8 cellular contexts compared by ENCODE assay signal in genomic region chr5:178627259-178627598, GRCh38. TPM values are rescaled to one million over a fixed set of nuclear protein-coding genes. Genes with fewer than 3 reads are reported as not detected.
DNase-seq lines count a peak whose midpoint lies in the region; TF ChIP-seq lines count a peak whose summit lies in the region.

No MANE protein-coding gene starts in this region.

- H3K27ac ChIP-seq in SJSA1 (peak overlapping the region; percentile 48), skeletal muscle tissue (ENCODE audit: low read depth, low read length) (peak overlapping the region; percentile 68)

- H3K4me3 ChIP-seq in H7 (ENCODE audit: insufficient read depth, low read depth, low read length), result peak overlapping the region; percentile 53
- peak overlapping the region; percentile 92 for H3K4me3 ChIP-seq in SJSA1
- H3K4me3 ChIP-seq in foreskin fibroblast (ENCODE audit: low read depth in 1 of 2, low read length in 2 of 2), result peak overlapping the region; percentile 99
- peak overlapping the region; percentile 70 to 89 (median 75) for H3K4me3 ChIP-seq in skeletal muscle tissue (ENCODE audit: low read length in 3 of 3)

- H3K36me3 ChIP-seq in H7 (replicated peaks; ENCODE audit: control insufficient read depth, insufficient read depth, low read length), result peaks cover 4% of the 10 kb centered on the region
- peaks cover 15% of the 10 kb centered on the region for H3K36me3 ChIP-seq in SJSA1
- H3K36me3 ChIP-seq in skeletal muscle tissue (ENCODE audit: control insufficient read depth in 3 of 3, insufficient read depth in 3 of 3, low read length in 3 of 3), result peaks cover 7 to 9% (median 8%) of the 10 kb centered on the region in 3 donors

- H3K27me3 ChIP-seq in H7 (ENCODE audit: control insufficient read depth, insufficient read depth, low read length) (no peaks in the 10 kb centered on the region), SJSA1 (replicated peaks) (no peaks in the 10 kb centered on the region), skeletal muscle tissue (ENCODE audit: control insufficient read depth in 3 of 3, insufficient read depth in 3 of 3, low read length in 3 of 3) (no peaks in the 10 kb centered on the region)

- DNase-seq in H7 (no peak), SJSA1 (ENCODE audit: low read depth in 1 of 2, low spot score in 2 of 2) (no peak), foreskin fibroblast (no peak), DMS153 (lab: John Stamatoyannopoulos, UW) (no peak)
- no peak for DNase-seq in activated CD4-positive, CD25-positive, alpha-beta regulatory T cell treated with anti-CD3 and anti-CD28 coated beads, Interleukin-2, amount 50 U/mL, for 72 hours
- DNase-seq in effector CD4-positive, alpha-beta T cell, result no peak
- DNase-seq in stimulated activated CD4-positive, alpha-beta T cell treated with anti-CD3 and anti-CD28 coated beads, Interleukin-4, amount 100 ng/mL, for 24 hours, result no peak

- H3K4me1 ChIP-seq in SJSA1 (replicated peaks) (peaks cover 15% of the 10 kb centered on the region), skeletal muscle tissue (ENCODE audit: control insufficient read depth in 3 of 3, insufficient read depth in 3 of 3, low read length in 3 of 3) (peaks cover 17 to 37% (median 28%) of the 10 kb centered on the region in 3 donors)

- no peak for TF ChIP-seq CTCF in foreskin fibroblast (IDR thresholded peaks at IDR 0.05; ENCODE audit: low read depth, low read length)

- H3K9me3 ChIP-seq in SJSA1 (replicated peaks), result 0 out of 2 replicates have a peak, but pooled peaks cover 4% of the 10 kb centered on the region
- no peaks in the 10 kb centered on the region for H3K9me3 ChIP-seq in skeletal muscle tissue (ENCODE audit: control insufficient read depth in 3 of 3, low read length in 3 of 3)

- H3K9ac ChIP-seq in skeletal muscle tissue (ENCODE audit: low read depth in 1 of 3, low read length in 3 of 3), result peak overlapping the region; percentile 48 to 78 (median 73)

RNA-seq across cellular contexts. Expression of gene CLK4, which starts 0.4 kb away (rescaled TPM):
- total RNA-seq in H7 (2014; rRNA removed; shearing (Covaris generic)), result 6.1 and 11.2 TPM in 2 replicates
- total RNA-seq in SJSA1 (2014; rRNA removed; shearing (Covaris generic)), result 13.0 and 19.3 TPM in 2 replicates
- total RNA-seq in skeletal muscle tissue, result 25.6 TPM

RNA-seq across cellular contexts. Expression of gene COL23A1, which starts 37.0 kb away (rescaled TPM):
- 15.0 and 18.0 TPM in 2 replicates for total RNA-seq in H7 (2014; rRNA removed; shearing (Covaris generic))
- not detected in 2 replicates for total RNA-seq in SJSA1 (2014; rRNA removed; shearing (Covaris generic))
- 0.52 TPM for total RNA-seq in skeletal muscle tissue

Comparison
In these comparisons a context has a peak if more than half of its experiments do, and no peak if none do; other contexts are left out.
1. RNA of gene COL23A1, which starts 37.0 kb away (total RNA-seq): 15.0 to 18.0 TPM in H7; 0.52 TPM in skeletal muscle tissue (single experiment) and not detected in SJSA1; every median in the first group is over 10 times any median in the second.
2. Peak in every context shown above with its lines, with median percentiles within 50 percentile points of each other: H3K4me3 ChIP-seq.